ENCODE assay signal across 16 cellular contexts in genomic region chr4:147777456-147778091, GRCh38. TPM values are rescaled to one million over a fixed set of nuclear protein-coding genes. Genes with fewer than 3 reads are reported as not detected.
DNase-seq lines count a peak whose midpoint lies in the region; ATAC-seq and TF ChIP-seq lines count a peak whose summit lies in the region.
"Had no signal": no experiment of that assay in that cellular context is flagged by ENCODE, and none has a peak within 500 bp of the region (broad histone marks: within the 10 kb centered on the region; RNA-seq: fewer than 3 reads in every experiment).

No MANE protein-coding gene starts in this region.

- DNase-seq in Daoy (ENCODE audit: low read depth) (peak; percentile 7), T-helper 17 cell (no peak), nephron progenitor cell (no peak), NCI-H2081 (lab: John Stamatoyannopoulos, UW) (no peak)
- DNase-seq in activated CD8-positive, alpha-beta memory T cell treated with anti-CD3 and anti-CD28 coated beads, Interleukin-2, amount 50 U/mL, for 4 hours = no peak
- DNase-seq: activated naive CD4-positive, alpha-beta T cell; Karpas-422; NCI-H1694; NCI-H69; posterior cingulate gyrus; SHP77; transverse colon had no signal

- peak overlapping the region; percentile 24 for H3K27ac Mint-ChIP-seq in T-helper 17 cell
- peak overlapping the region; percentile 37 for H3K27ac Mint-ChIP-seq in nephron progenitor cell

- H3K4me1 Mint-ChIP-seq in T-helper 17 cell (peaks cover 42% of the 10 kb centered on the region), nephron progenitor cell (peaks cover 80% of the 10 kb centered on the region)

- H3K27me3 Mint-ChIP-seq in T-helper 17 cell (no peaks in the 10 kb centered on the region), nephron progenitor cell (ENCODE audit: low read depth, poor library complexity) (no peaks in the 10 kb centered on the region)

- H3K9me3 ChIP-seq in T-helper 17 cell (ENCODE audit: control insufficient read depth, low read length, poor library complexity, severe bottlenecking) = no peaks in the 10 kb centered on the region
- H3K9me3 ChIP-seq: BLaER1 treated with 17β-estradiol and CSF1 and Interleukin-3, amounts not matched to agents 10 nM and 100 nM; transverse colon had no signal

- H3K36me3 Mint-ChIP-seq in T-helper 17 cell (ENCODE audit: low read depth) (no peaks in the 10 kb centered on the region), nephron progenitor cell (ENCODE audit: low read depth) (no peaks in the 10 kb centered on the region)

- H3K9me3 Mint-ChIP-seq in nephron progenitor cell = no peaks in the 10 kb centered on the region

- TF ChIP-seq CTCF in nephron progenitor cell (IDR thresholded peaks at IDR 0.05) = no peak

- H3K4me3 Mint-ChIP-seq in T-helper 17 cell (no peak overlapping the region), nephron progenitor cell (no peak overlapping the region)

- peak; percentile 22 for ATAC-seq in HG03442 (IDR thresholded peaks at IDR 0.05; ENCODE audit: unreplicated experiment)
- ATAC-seq in T-helper 17 cell = no peak
- no peak for ATAC-seq in GM21390 (IDR thresholded peaks at IDR 0.05; ENCODE audit: unreplicated experiment)
- no peak for ATAC-seq in HG02981 (IDR thresholded peaks at IDR 0.05; ENCODE audit: unreplicated experiment)

RNA-seq across cellular contexts. Expression of gene ARHGAP10, which starts 45.7 kb away (rescaled TPM):
- 7.7 and 9.4 TPM in 2 replicates for total RNA-seq in Daoy (2014; rRNA removed; shearing (Covaris generic))
- 10 to 100 TPM; 14.6 to 23.3 TPM for total RNA-seq in T-helper 17 cell
